ENCODE assay signal across 11 cellular contexts in the genomic region with DNA sequence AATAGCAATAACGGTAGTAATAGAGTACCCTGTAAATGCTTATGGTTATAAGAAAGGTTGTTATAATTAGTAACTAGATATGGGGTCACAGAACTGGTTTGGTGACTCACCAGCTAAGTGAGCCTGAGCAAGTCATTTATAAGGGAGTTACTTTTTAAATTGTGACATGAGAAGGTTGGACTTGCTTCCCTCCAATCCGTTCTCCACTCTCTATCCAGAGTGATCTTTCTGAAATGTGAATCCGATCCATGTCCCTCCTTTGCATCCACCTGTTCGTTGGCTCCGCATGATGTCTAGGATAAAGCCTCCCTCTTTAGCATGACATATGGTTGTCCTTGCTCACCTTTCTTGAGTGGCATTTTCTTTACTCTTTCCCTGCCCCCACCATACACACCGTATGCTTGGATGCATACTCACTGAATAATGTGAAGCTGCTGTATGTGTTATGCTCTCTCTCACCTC.
DNase-seq lines count a peak whose midpoint lies in the region; ATAC-seq and TF ChIP-seq lines count a peak whose summit lies in the region.
"Had no signal": no experiment of that assay in that cellular context is flagged by ENCODE, and none has a peak within 500 bp of the region (broad histone marks: within the 10 kb centered on the region; RNA-seq: fewer than 3 reads in every experiment).

No MANE protein-coding gene starts in this region.

- H3K36me3 Mint-ChIP-seq in activated T-cell treated with anti-CD3 and anti-CD28 coated beads, Interleukin-2, amount 50 U/mL, for 72 hours (ENCODE audit: insufficient read depth in 2 of 2) = no peaks in the 10 kb centered on the region
- no peaks in the 10 kb centered on the region for H3K36me3 Mint-ChIP-seq in type B pancreatic cell

- peak overlapping the region; percentile 72 for H3K27ac Mint-ChIP-seq in activated T-cell treated with anti-CD3 and anti-CD28 coated beads, Interleukin-2, amount 50 U/mL, for 72 hours
- peak overlapping the region; percentile 75 for H3K27ac Mint-ChIP-seq in type B pancreatic cell

- DNase-seq in activated T-cell treated with anti-CD3 and anti-CD28 coated beads, Interleukin-2, amount 50 U/mL, for 72 hours = no peak
- DNase-seq in activated T-cell treated with anti-CD3 and anti-CD28 coated beads for 4 hours = no peak
- DNase-seq in NCI-H82 treated with DMSO at 0.1 percent for 48 hours (lab: John Stamatoyannopoulos, UW; ENCODE audit: unreplicated experiment) = peak; percentile 9
- DNase-seq in type B pancreatic cell (ENCODE audit: extremely low spot score, unreplicated experiment) = no peak
- no peak for DNase-seq in HUDEP-2 (lab: John Stamatoyannopoulos, UW; ENCODE audit: unreplicated experiment in 76 of 76)
- DNase-seq: activated CD4-positive, alpha-beta T cell treated with anti-CD3 and anti-CD28 coated beads, Interleukin-2, amount 10 ng/mL, durations not matched to agents 24 days and 14 days; amygdala; Kasumi-1 had no signal

- no peaks in the 10 kb centered on the region for H3K9me3 Mint-ChIP-seq in activated T-cell treated with anti-CD3 and anti-CD28 coated beads, Interleukin-2, amount 50 U/mL, for 72 hours
- no peaks in the 10 kb centered on the region for H3K9me3 Mint-ChIP-seq in type B pancreatic cell
- H3K9me3 Mint-ChIP-seq: activated CD4-positive, alpha-beta T cell treated with anti-CD3 and anti-CD28 coated beads, Interleukin-2, amount 10 ng/mL, durations not matched to agents 24 days and 14 days had no signal

- no peaks in the 10 kb centered on the region for H3K27me3 Mint-ChIP-seq in activated T-cell treated with anti-CD3 and anti-CD28 coated beads, Interleukin-2, amount 50 U/mL, for 72 hours (ENCODE audit: low read depth)
- H3K27me3 Mint-ChIP-seq in type B pancreatic cell = no peaks in the 10 kb centered on the region
- H3K27me3 Mint-ChIP-seq: activated CD4-positive, alpha-beta T cell treated with anti-CD3 and anti-CD28 coated beads, Interleukin-2, amount 10 ng/mL, durations not matched to agents 24 days and 14 days had no signal

- ATAC-seq in activated T-cell treated with anti-CD3 and anti-CD28 coated beads, Interleukin-2, amount 50 U/mL, for 72 hours (replicated peaks in 1 of 2) = no peak
- ATAC-seq in esophagus mucosa = peak; percentile 83
- ATAC-seq in GM19328 (IDR thresholded peaks at IDR 0.05; ENCODE audit: unreplicated experiment) = no peak
- ATAC-seq in HG03442 (IDR thresholded peaks at IDR 0.05; ENCODE audit: unreplicated experiment) = no peak

- peak overlapping the region; percentile 1 to 50 for H3K4me3 Mint-ChIP-seq in activated T-cell treated with anti-CD3 and anti-CD28 coated beads, Interleukin-2, amount 50 U/mL, for 72 hours
- H3K4me3 Mint-ChIP-seq in type B pancreatic cell = peak overlapping the region; percentile 46

- TF ChIP-seq CTCF in type B pancreatic cell (conservative IDR thresholded peaks at IDR 0.05) = no peak

- peaks cover 77% of the 10 kb centered on the region for H3K4me1 Mint-ChIP-seq in activated T-cell treated with anti-CD3 and anti-CD28 coated beads, Interleukin-2, amount 50 U/mL, for 72 hours (ENCODE audit: low read depth)
- peaks cover 40% of the 10 kb centered on the region for H3K4me1 Mint-ChIP-seq in type B pancreatic cell (ENCODE audit: unreplicated experiment)
